17 cellular contexts compared by ENCODE assay signal in the genomic region with DNA sequence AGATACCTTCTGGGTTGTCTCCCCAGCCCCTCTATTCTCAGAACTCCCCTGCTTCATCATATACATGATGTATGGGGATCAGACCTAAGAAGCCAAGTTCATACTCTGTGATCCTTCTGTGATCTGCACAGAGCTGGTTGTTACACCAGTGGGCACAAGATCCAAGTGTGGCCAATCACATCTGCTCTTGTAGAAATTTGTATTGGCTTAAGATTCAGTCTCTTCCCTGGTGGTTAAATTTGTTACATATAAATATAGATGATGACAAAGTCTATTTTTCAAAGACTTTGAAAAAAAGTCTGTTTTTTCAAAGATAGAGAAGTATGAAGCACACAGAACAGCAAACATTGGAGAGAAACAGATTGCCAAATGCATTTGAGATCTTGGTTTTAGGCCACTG.
DNase-seq lines count a peak whose midpoint lies in the region; ATAC-seq and TF ChIP-seq lines count a peak whose summit lies in the region.
"Had no signal": no experiment of that assay in that cellular context is flagged by ENCODE, and none has a peak within 500 bp of the region (broad histone marks: within the 10 kb centered on the region; RNA-seq: fewer than 3 reads in every experiment).

No MANE protein-coding gene starts in this region.

- no peak for ATAC-seq in gastroesophageal sphincter
- ATAC-seq: CD8-positive, alpha-beta T cell had no signal

- H4K8ac ChIP-seq in mesenchymal stem cell (ENCODE audit: low read length): no peak overlapping the region

- DNase-seq in ascending aorta (ENCODE audit: low spot score in 2 of 2) (no peak), mesenchymal stem cell (no peak), tibial artery (no peak), HK-2 (ENCODE audit: unreplicated experiment) (no peak), HT-29 (ENCODE audit: low spot score) (no peak)
- DNase-seq: Caco-2; CD4-positive, CD25-positive, alpha-beta regulatory T cell; CD8-positive, alpha-beta T cell; DMS153; DND-41; GOT3; HFFc6 had no signal

- H3K79me1 ChIP-seq in mesenchymal stem cell (replicated peaks; ENCODE audit: low read length, poor library complexity, severe bottlenecking): no peaks in the 10 kb centered on the region

- H3K23ac ChIP-seq in mesenchymal stem cell (ENCODE audit: low read length in 2 of 2): no peak overlapping the region

- intact Hi-C loops in ascending aorta (cut with DNase I): no loop called here
- intact Hi-C loops in tibial artery (cut with DNase I; ENCODE audit: low total_unique reads): no loop called here

- no peak overlapping the region for H4K91ac ChIP-seq in mesenchymal stem cell (ENCODE audit: low read length)

- H3K27me3 ChIP-seq in ascending aorta (no peaks in the 10 kb centered on the region), mesenchymal stem cell (ENCODE audit: control insufficient read depth in 1 of 2, insufficient read depth in 1 of 2, low read length in 2 of 2) (no peaks in the 10 kb centered on the region), tibial artery (no peaks in the 10 kb centered on the region), gastroesophageal sphincter (no peaks in the 10 kb centered on the region)
- H3K27me3 ChIP-seq: BLaER1 had no signal

- TF ChIP-seq POLR2A in gastroesophageal sphincter (IDR thresholded peaks at IDR 0.05): no peak

- no peak overlapping the region for H2AFZ ChIP-seq in mesenchymal stem cell (ENCODE audit: low read depth, low read length)

- TF ChIP-seq EP300 in gastroesophageal sphincter (IDR thresholded peaks at IDR 0.05): no peak

- no peak overlapping the region for H2BK120ac ChIP-seq in mesenchymal stem cell (ENCODE audit: low read depth, low read length)

- H3K4me1 ChIP-seq in ascending aorta: peaks cover 9 to 43% of the 10 kb centered on the region in 2 donors
- H3K4me1 ChIP-seq in mesenchymal stem cell (ENCODE audit: control insufficient read depth, insufficient read depth, low read depth, low read length): peaks cover 6% of the 10 kb centered on the region
- peaks cover 0 to 62% (median 46%) of the 10 kb centered on the region in 4 donors for H3K4me1 ChIP-seq in tibial artery
- H3K4me1 ChIP-seq in gastroesophageal sphincter: peaks cover 0 to 11% (median 2%) of the 10 kb centered on the region in 3 donors
- H3K4me1 ChIP-seq: BLaER1, Caco-2, HAP-1 had no signal

- no peak overlapping the region for H3K4me2 ChIP-seq in mesenchymal stem cell (ENCODE audit: low read length, poor library complexity, severe bottlenecking)
- H3K4me2 ChIP-seq: BLaER1 had no signal

- H3K36me3 ChIP-seq in ascending aorta (no peaks in the 10 kb centered on the region), mesenchymal stem cell (ENCODE audit: control insufficient read depth in 1 of 2, insufficient read depth in 2 of 2, low read depth in 1 of 2, low read length in 2 of 2) (no peaks in the 10 kb centered on the region), tibial artery (no peaks in the 10 kb centered on the region), gastroesophageal sphincter (no peaks in the 10 kb centered on the region)
- H3K36me3 ChIP-seq: BLaER1, HAP-1 had no signal

- H3K9me3 ChIP-seq in ascending aorta: peaks cover 0 to 6% of the 10 kb centered on the region in 2 donors
- peaks cover 14% of the 10 kb centered on the region for H3K9me3 ChIP-seq in mesenchymal stem cell (ENCODE audit: control insufficient read depth, low read length)
- H3K9me3 ChIP-seq in tibial artery: no peaks in the 10 kb centered on the region
- peaks cover 0 to 8% (median 0%) of the 10 kb centered on the region in 3 donors for H3K9me3 ChIP-seq in gastroesophageal sphincter
- H3K9me3 ChIP-seq: HAP-1 had no signal

- no peak overlapping the region for H3K4me3 ChIP-seq in ascending aorta
- H3K4me3 ChIP-seq in mesenchymal stem cell (ENCODE audit: insufficient read depth in 1 of 2, low read depth in 1 of 2, low read length in 2 of 2): no peak overlapping the region
- no peak overlapping the region for H3K4me3 ChIP-seq in tibial artery
- H3K4me3 ChIP-seq in gastroesophageal sphincter: no peak overlapping the region
- H3K4me3 ChIP-seq: BLaER1, HAP-1 had no signal

- no peak overlapping the region for H2BK5ac ChIP-seq in mesenchymal stem cell (ENCODE audit: low read depth, low read length, poor library complexity, severe bottlenecking)

- TF ChIP-seq CTCF in ascending aorta (IDR thresholded peaks at IDR 0.05) (no peak), tibial artery (IDR thresholded peaks at IDR 0.05) (no peak), gastroesophageal sphincter (IDR thresholded peaks at IDR 0.05) (no peak)

- H3K27ac ChIP-seq in ascending aorta (peak overlapping the region; percentile 78 to 84), mesenchymal stem cell (ENCODE audit: low read length, poor library complexity, severe bottlenecking) (no peak overlapping the region), tibial artery (peak overlapping the region; percentile 79 to 84), gastroesophageal sphincter (no peak overlapping the region)
- H3K27ac ChIP-seq: 22Rv1, BLaER1, C4-2B had no signal

- H3K9ac ChIP-seq in mesenchymal stem cell (ENCODE audit: low read length): no peak overlapping the region
- H3K9ac ChIP-seq: BLaER1 had no signal

- peak overlapping the region; percentile 72 for H2AK5ac ChIP-seq in mesenchymal stem cell (ENCODE audit: low read length, severe bottlenecking)

- peak overlapping the region in 1 of 2 experiments; percentile 10 for H3K4ac ChIP-seq in mesenchymal stem cell (ENCODE audit: low read depth in 1 of 2, low read length in 2 of 2)

- H2BK12ac ChIP-seq in mesenchymal stem cell (ENCODE audit: low read length in 2 of 2): no peak overlapping the region

- H2BK15ac ChIP-seq in mesenchymal stem cell (ENCODE audit: low read depth, poor library complexity, severe bottlenecking): no peak overlapping the region

- H3K14ac ChIP-seq in mesenchymal stem cell (ENCODE audit: low read length in 2 of 2): no peak overlapping the region

- peak overlapping the region in 1 of 2 experiments; percentile 19 for H3K18ac ChIP-seq in mesenchymal stem cell (ENCODE audit: low read depth in 1 of 2, low read length in 2 of 2)

Comparison
In these comparisons a context has a peak if more than half of its experiments do, and no peak if none do; other contexts are left out.
1. H3K27ac ChIP-seq: peak in ascending aorta (2 of 2) and tibial artery (2 of 2); none in mesenchymal stem cell (single experiment) and gastroesophageal sphincter (0 of 4).